ENCODE assay signal across 24 cellular contexts in the genomic region with DNA sequence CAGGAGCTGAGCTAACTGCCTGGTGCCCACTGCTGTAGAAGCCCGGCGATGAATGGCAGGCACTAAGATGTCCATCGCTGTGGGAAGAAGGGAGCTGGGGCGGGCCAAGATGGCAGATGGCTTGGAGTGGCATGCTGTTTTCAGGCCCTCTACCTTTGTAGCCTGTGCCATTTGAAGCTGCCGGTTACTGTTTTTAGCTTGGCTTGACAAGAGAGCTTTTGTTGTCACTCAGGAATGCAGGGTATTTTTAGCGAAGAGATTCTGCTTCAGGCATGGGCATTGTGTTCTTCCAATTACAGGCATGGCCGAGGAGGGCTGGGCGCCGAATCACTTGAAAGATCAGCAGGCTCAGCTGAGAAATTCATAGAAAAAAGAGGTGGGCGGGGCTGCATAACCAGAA.
A peak's percentile ranks its signal among the peaks of the same experiment; 100 is the strongest.
DNase-seq lines count a peak whose midpoint lies in the region; ATAC-seq, FAIRE-seq and TF ChIP-seq lines count a peak whose summit lies in the region.
"Had no signal": no experiment of that assay in that cellular context is flagged by ENCODE, and none has a peak within 500 bp of the region (broad histone marks: within the 10 kb centered on the region; RNA-seq: fewer than 3 reads in every experiment).

No MANE protein-coding gene starts in this region.

- TF ChIP-seq RAD21 in H1 (IDR thresholded peaks at IDR 0.05 in 1 of 2, conservative IDR thresholded peaks at IDR 0.05 in 1 of 2; ENCODE audit: low read depth in 2 of 2, low read length in 2 of 2): no peak

- H3K23ac ChIP-seq in H1 (ENCODE audit: insufficient read length): no peak overlapping the region

- no peaks in the 10 kb centered on the region for H3K27me3 ChIP-seq in H1 (replicated peaks in 1 of 4; ENCODE audit: control insufficient read depth in 3 of 4, extremely low read depth in 1 of 4, insufficient read depth in 3 of 4, low read length in 3 of 4)
- no peaks in the 10 kb centered on the region for H3K27me3 ChIP-seq in keratinocyte (ENCODE audit: control insufficient read depth, extremely low read depth, insufficient read depth, low read length)
- no peaks in the 10 kb centered on the region for H3K27me3 ChIP-seq in WERI-Rb-1 (ENCODE audit: insufficient read depth, low read depth, severe bottlenecking)
- H3K27me3 ChIP-seq: Peyer's patch, uterus had no signal

- TF ChIP-seq CTCF in H1 (IDR thresholded peaks at IDR 0.05; ENCODE audit: control extremely low read depth in 1 of 3, insufficient read depth in 1 of 3, low read depth in 1 of 3, low read length in 3 of 3) (no peak), keratinocyte (optimal IDR thresholded peaks at IDR 0.05 in 1 of 3, IDR thresholded peaks at IDR 0.05 in 1 of 3, conservative IDR thresholded peaks at IDR 0.05 in 1 of 3; ENCODE audit: extremely low read depth in 1 of 3, insufficient read depth in 2 of 3, low read length in 3 of 3) (no peak), WERI-Rb-1 (IDR thresholded peaks at IDR 0.05; ENCODE audit: low read depth, low read length) (no peak)

- peaks cover 0 to 8% (median 2%) of the 10 kb centered on the region in 4 experiments; a peak in 3 of 7 replicates for H3K4me1 ChIP-seq in H1 (replicated peaks in 1 of 4; ENCODE audit: control insufficient read depth in 3 of 4, insufficient read depth in 4 of 4, low read length in 3 of 4)
- no peaks in the 10 kb centered on the region for H3K4me1 ChIP-seq in keratinocyte (ENCODE audit: control insufficient read depth, extremely low read depth, insufficient read depth, low read length)
- H3K4me1 ChIP-seq: Peyer's patch, prostate gland, uterus had no signal

- DNase-seq in Right ventricle myocardium inferior (ENCODE audit: missing footprints) (no peak), cardiac septum (ENCODE audit: low spot score) (no peak), H1 (ENCODE audit: low read depth in 1 of 2, low spot score in 2 of 2) (no peak), keratinocyte (ENCODE audit: low read depth, low spot score) (no peak), urothelium cell line (ENCODE audit: low spot score) (peak; percentile 21), EL (no peak), WERI-Rb-1 (no peak)
- DNase-seq: anterior cingulate cortex; CD4-positive, CD25-positive, alpha-beta regulatory T cell; DND-41; erythroblast; HFFc6; left colon; MV-4-11; naive B cell; NCI-H2081 treated with DMSO at 0.1 percent for 48 hours; NCI-H774; Peyer's patch; stimulated activated CD4-positive, alpha-beta T cell treated with anti-CD3 and anti-CD28 coated beads, Interleukin-15, amount 100 ng/mL, for 24 hours; stimulated activated naive CD8-positive, alpha-beta T cell treated with anti-CD3 and anti-CD28 coated beads, Interleukin-15, Interleukin-2, amounts not matched to agents 100 U/mL and 50 U/mL, for 24 hours; uterus had no signal

- no peaks in the 10 kb centered on the region for H3K79me1 ChIP-seq in H1 (ENCODE audit: low read depth, low read length)

- no peak overlapping the region for H4K91ac ChIP-seq in H1 (replicated peaks; ENCODE audit: insufficient read length, low read length)

- no peaks in the 10 kb centered on the region for H3K36me3 ChIP-seq in H1 (ENCODE audit: control insufficient read depth in 2 of 4, insufficient read depth in 4 of 4, low read length in 3 of 4)
- no peaks in the 10 kb centered on the region for H3K36me3 ChIP-seq in keratinocyte (ENCODE audit: control insufficient read depth in 2 of 2, extremely low read depth in 1 of 2, insufficient read depth in 2 of 2, low read length in 2 of 2)
- no peaks in the 10 kb centered on the region for H3K36me3 ChIP-seq in WERI-Rb-1
- H3K36me3 ChIP-seq: Peyer's patch, prostate gland, uterus had no signal

- dilution Hi-C loops in keratinocyte (cut with MboI; ENCODE audit: extremely low pct_ligation_motif_present, low sequenced_read_pairs): no loop called here

- no peak overlapping the region for H2BK20ac ChIP-seq in H1 (ENCODE audit: low read length)

- H2BK5ac ChIP-seq in H1 (ENCODE audit: low read depth, low read length): no peak overlapping the region

- intact Hi-C loops in Right ventricle myocardium inferior (cut with DNase I): loop anchor here (2.0 kb wide), 1 partner anchor 19 kb away; no protein-coding TSS in a partner anchor
- intact Hi-C loops in cardiac septum (cut with DNase I): loop anchor here (5.0 kb wide), 1 partner anchor 73 kb away; no protein-coding TSS in a partner anchor

- no peak overlapping the region for H2BK120ac ChIP-seq in H1 (replicated peaks; ENCODE audit: low read depth, low read length)

- H3K9ac ChIP-seq in H1 (replicated peaks in 1 of 4; ENCODE audit: extremely low read depth in 1 of 4, low read depth in 3 of 4, low read length in 3 of 4) (no peak overlapping the region), keratinocyte (ENCODE audit: control insufficient read depth, extremely low read depth, insufficient read depth, low read length) (no peak overlapping the region)

- H2AK5ac ChIP-seq in H1 (ENCODE audit: low read depth, low read length): no peak overlapping the region

- H3K23me2 ChIP-seq in H1 (ENCODE audit: low read depth, low read length): no peaks in the 10 kb centered on the region

- no peak for FAIRE-seq in H1 (lab: Jason Lieb, UNC)
- FAIRE-seq in keratinocyte (lab: Jason Lieb, UNC): no peak
- no peak for FAIRE-seq in urothelium cell line (lab: Jason Lieb, UNC)

- peak overlapping the region; percentile 2; the same call in 1 of the 2 replicates for H2BK12ac ChIP-seq in H1 (ENCODE audit: low read depth, low read length)

- TF ChIP-seq EP300 in H1 (IDR thresholded peaks at IDR 0.05; ENCODE audit: borderline replicate concordance in 1 of 2, low read depth in 2 of 2, low read length in 2 of 2): no peak

- no peaks in the 10 kb centered on the region for H3K9me3 ChIP-seq in H1 (ENCODE audit: insufficient read depth in 2 of 2, low read depth in 1 of 2, low read length in 1 of 2)
- no peaks in the 10 kb centered on the region for H3K9me3 ChIP-seq in keratinocyte (ENCODE audit: control insufficient read depth, low read depth, low read length)
- H3K9me3 ChIP-seq in WERI-Rb-1 (ENCODE audit: severe bottlenecking): no peaks in the 10 kb centered on the region
- H3K9me3 ChIP-seq: Peyer's patch, prostate gland, uterus had no signal

- CTCF ChIA-PET in H1 (lab: Charles Lee; ENCODE audit: partially characterized antibody): interaction anchor here (1.5 kb wide), 2 partner anchors 8 to 24 kb away, joined by 4 to 6 read pairs; no protein-coding TSS in a partner anchor

- ATAC-seq in Right ventricle myocardium inferior (peak; percentile 84), GM21529 (IDR thresholded peaks at IDR 0.05; ENCODE audit: unreplicated experiment) (no peak)
- ATAC-seq: left colon; stimulated activated naive CD8-positive, alpha-beta T cell treated with anti-CD3 and anti-CD28 coated beads, Interleukin-15, Interleukin-2, amounts not matched to agents 100 U/mL and 50 U/mL, for 24 hours had no signal

- WGBS in H1 (ENCODE audit: extremely low coverage in 1 of 2, insufficient coverage in 1 of 2, insufficient read length in 1 of 2, insufficient replicate concordance in 2 of 2, low coverage in 1 of 2, low lambda C conversion rate in 2 of 2, missing lambda C conversion rate in 1 of 2), 2 experiments: 84% methylated on average over 10 of the region's 10 CpGs; no CpG with 5 or more reads in 1 of the 2 experiments

- peak overlapping the region; percentile 26; the same call in 1 of the 2 replicates for H3K18ac ChIP-seq in H1 (ENCODE audit: extremely low read depth, low read length)

- H4K20me1 ChIP-seq in H1 (replicated peaks in 1 of 2; ENCODE audit: control insufficient read depth in 1 of 2, insufficient read depth in 2 of 2, low read length in 2 of 2): no peaks in the 10 kb centered on the region
- no peaks in the 10 kb centered on the region for H4K20me1 ChIP-seq in keratinocyte (ENCODE audit: control insufficient read depth, extremely low read depth, insufficient read depth, low read length)

- H3K79me2 ChIP-seq in H1 (ENCODE audit: control insufficient read depth in 1 of 2, insufficient read depth in 2 of 2, low read length in 2 of 2) (no peaks in the 10 kb centered on the region), keratinocyte (ENCODE audit: control insufficient read depth, insufficient read depth, low read length) (no peaks in the 10 kb centered on the region)

- H4K8ac ChIP-seq in H1 (ENCODE audit: extremely low read depth, insufficient read depth, low read length): no peak overlapping the region; the same call in 1 of the 2 replicates

- no peaks in the 10 kb centered on the region for H3K9me1 ChIP-seq in keratinocyte (ENCODE audit: control insufficient read depth, extremely low read depth, insufficient read depth, low read length)

- TF ChIP-seq POLR2A in H1 (IDR thresholded peaks at IDR 0.05; ENCODE audit: control extremely low read depth in 1 of 2, low read depth in 2 of 2, low read length in 2 of 2): no peak

- no peak overlapping the region; a peak in 1 of 4 replicates for H3K4me2 ChIP-seq in H1 (ENCODE audit: insufficient read depth in 1 of 2, low read depth in 2 of 2, low read length in 2 of 2)
- peak overlapping the region; percentile 41 for H3K4me2 ChIP-seq in keratinocyte (ENCODE audit: control insufficient read depth, extremely low read depth, insufficient read depth, low read depth, low read length)

- no peak overlapping the region for H3K27ac ChIP-seq in H1 (ENCODE audit: low read depth, low read length)
- no peak overlapping the region for H3K27ac ChIP-seq in keratinocyte (ENCODE audit: control insufficient read depth, insufficient read depth, low read length)
- H3K27ac ChIP-seq in WERI-Rb-1: no peak overlapping the region
- H3K27ac ChIP-seq: coronary artery, Peyer's patch, prostate gland, uterus had no signal

- no peak overlapping the region for H4K5ac ChIP-seq in H1 (ENCODE audit: insufficient read length, low read depth, low read length)

- H3K56ac ChIP-seq in H1 (replicated peaks; ENCODE audit: insufficient read length, low read depth, low read length): no peak overlapping the region

- no peak overlapping the region for H3K4ac ChIP-seq in H1 (replicated peaks; ENCODE audit: insufficient read length, low read depth, low read length)

- POLR2A ChIA-PET in H1 (lab: Charles Lee; ENCODE audit: partially characterized antibody): no interaction called here

- no peak overlapping the region for H2BK15ac ChIP-seq in H1 (ENCODE audit: low read length)

- H3K4me3 ChIP-seq in H1 (ENCODE audit: extremely low read depth in 1 of 4, insufficient read depth in 2 of 4, low read depth in 3 of 4, low read length in 4 of 4): no peak overlapping the region
- no peak overlapping the region for H3K4me3 ChIP-seq in keratinocyte (ENCODE audit: control insufficient read depth in 2 of 3, extremely low read depth in 1 of 3, insufficient read depth in 2 of 3, low read depth in 1 of 3, low read length in 3 of 3)
- H3K4me3 ChIP-seq in WERI-Rb-1 (ENCODE audit: low read depth, low read length): no peak overlapping the region
- H3K4me3 ChIP-seq: coronary artery, Peyer's patch, prostate gland, uterus had no signal

- peak overlapping the region; percentile 68; the same call in 1 of the 2 replicates for H2AFZ ChIP-seq in H1 (ENCODE audit: low read length)
- H2AFZ ChIP-seq in keratinocyte (ENCODE audit: control insufficient read depth, low read length): no peak overlapping the region

- no peak overlapping the region for H3K14ac ChIP-seq in H1 (ENCODE audit: insufficient read length)
